In genomic region chr16:56608043-56608875, GRCh38 we compare ENCODE assay signal across 8 cellular contexts. TPM values are rescaled to one million over a fixed set of nuclear protein-coding genes. Genes with fewer than 3 reads are reported as not detected.
A peak's percentile ranks its signal among the peaks of the same experiment; 100 is the strongest.
DNase-seq lines count a peak whose midpoint lies in the region; ATAC-seq and TF ChIP-seq lines count a peak whose summit lies in the region.

Gene MT2A, plus strand, starts transcription at chr16:56608584. Its CDS starts 72 bp downstream, at chr16:56608656.

- CTCF ChIA-PET in GM10248 (lab: Yijun Ruan, JAX): interaction anchor here (0.7 to 2.5 kb wide), 4 partner anchors 12 to 94 kb away, joined by 3 to 7 read pairs (median 4); no protein-coding TSS in a partner anchor

- no peak for TF ChIP-seq CTCF in GM10248 (IDR thresholded peaks at IDR 0.05; ENCODE audit: control extremely low read depth, extremely low read depth, low read depth, missing control alignments)
- TF ChIP-seq CTCF in NB4 (IDR thresholded peaks at IDR 0.05; ENCODE audit: low read depth, low read length): no peak
- no peak for TF ChIP-seq CTCF in osteocyte (IDR thresholded peaks at IDR 0.05)
- no peak for TF ChIP-seq CTCF in thoracic aorta (IDR thresholded peaks at IDR 0.05)

- peaks cover 51% of the 10 kb centered on the region for H3K4me1 Mint-ChIP-seq in osteocyte (ENCODE audit: unreplicated experiment)

- peak within 1 kb of the TSS; percentile 92 to 93 for H3K27ac ChIP-seq in thoracic aorta

- no peaks in the 10 kb centered on the region for H3K27me3 Mint-ChIP-seq in osteocyte (ENCODE audit: unreplicated experiment)

- POLR2A ChIA-PET in GM10248 (lab: Yijun Ruan, JAX): interaction anchor here (1.4 kb wide), 1 partner anchor 75 kb away, joined by 5 read pairs; no protein-coding TSS in a partner anchor

- H3K27ac Mint-ChIP-seq in activated naive CD4-positive, alpha-beta T cell treated with anti-CD3 and anti-CD28 coated beads, Interleukin-2, amount 50 U/mL, for 72 hours: peak within 1 kb of the TSS; percentile 90 to 94
- H3K27ac Mint-ChIP-seq in osteocyte (ENCODE audit: unreplicated experiment): peak within 1 kb of the TSS; percentile 99

- DNase-seq in GM10248 (ENCODE audit: extremely low spot score) (peak; percentile 94), NB4 (ENCODE audit: low read depth) (peak; percentile 99), SKM-1 (lab: John Stamatoyannopoulos, UW; ENCODE audit: unreplicated experiment) (peak; percentile 95), glomerular endothelial cell (ENCODE audit: extremely low read depth, low read depth, low spot score) (no peak), osteocyte (ENCODE audit: extremely low spot score, unreplicated experiment) (peak; percentile 96), thoracic aorta (ENCODE audit: low spot score) (peak; percentile 89)
- DNase-seq in activated naive CD4-positive, alpha-beta T cell treated with anti-CD3 and anti-CD28 coated beads, Interleukin-2, amount 50 U/mL, for 72 hours (ENCODE audit: low spot score in 2 of 2): peak; percentile 86 to 91

- H3K27me3 ChIP-seq in thoracic aorta (replicated peaks; ENCODE audit: insufficient read depth): no peaks in the 10 kb centered on the region

- ATAC-seq in HG02571 (IDR thresholded peaks at IDR 0.05; ENCODE audit: unreplicated experiment): peak; percentile 88
- peak; percentile 74 to 86 for ATAC-seq in activated naive CD4-positive, alpha-beta T cell treated with anti-CD3 and anti-CD28 coated beads, Interleukin-2, amount 50 U/mL, for 72 hours
- ATAC-seq in thoracic aorta (ENCODE audit: insufficient number of reproducible peaks, low FRiP score, low read depth): peak; percentile 46

- H3K4me3 Mint-ChIP-seq in osteocyte (ENCODE audit: unreplicated experiment): peak within 1 kb of the TSS; percentile 90

- peaks cover 6 to 10% of the 10 kb centered on the region in 2 donors for H3K36me3 Mint-ChIP-seq in activated naive CD4-positive, alpha-beta T cell treated with anti-CD3 and anti-CD28 coated beads, Interleukin-2, amount 50 U/mL, for 72 hours
- H3K36me3 Mint-ChIP-seq in osteocyte (ENCODE audit: unreplicated experiment): no peaks in the 10 kb centered on the region

- H3K36me3 ChIP-seq in thoracic aorta: no peaks in the 10 kb centered on the region

- peaks cover 29 to 47% of the 10 kb centered on the region in 2 donors for H3K4me1 ChIP-seq in thoracic aorta (ENCODE audit: control insufficient read depth in 1 of 2, low read depth in 2 of 2)

- no peaks in the 10 kb centered on the region for H3K9me3 Mint-ChIP-seq in activated naive CD4-positive, alpha-beta T cell treated with anti-CD3 and anti-CD28 coated beads, Interleukin-2, amount 50 U/mL, for 72 hours
- H3K9me3 Mint-ChIP-seq in osteocyte (ENCODE audit: unreplicated experiment): no peaks in the 10 kb centered on the region

- peak within 1 kb of the TSS; percentile 95 for H3K4me3 ChIP-seq in NB4 (ENCODE audit: low read depth, low read length)
- H3K4me3 ChIP-seq in thoracic aorta: peak within 1 kb of the TSS; percentile 91

- no peaks in the 10 kb centered on the region for H3K9me3 ChIP-seq in thoracic aorta

- peak; percentile 79 for TF ChIP-seq POLR2A in NB4 (IDR thresholded peaks at IDR 0.05; ENCODE audit: extremely low read depth, insufficient read length)

RNA-seq across cellular contexts. Expression of gene MT2A, which starts in this region (rescaled TPM):
- total RNA-seq in activated naive CD4-positive, alpha-beta T cell treated with anti-CD3 and anti-CD28 coated beads, Interleukin-2, amount 50 U/mL, for 72 hours: 100 to 1,000 TPM; 165 to 200 TPM
- total RNA-seq in glomerular endothelial cell (281 and 297 TPM in 2 replicates), osteocyte (384 and 419 TPM in 2 replicates), thoracic aorta (100 to 1,000 TPM; 107 to 185 TPM)
